ENCODE assay signal across 21 cellular contexts in genomic region chr3:54604495-54604894, GRCh38.
"Had no signal": no experiment of that assay in that cellular context is flagged by ENCODE, and none has a peak within 500 bp of the region (broad histone marks: within the 10 kb centered on the region; RNA-seq: fewer than 3 reads in every experiment).

No MANE protein-coding gene starts in this region.

- H3K4me3 Mint-ChIP-seq: dendritic cell treated with granulocyte-macrophage colony-stimulating factor and Interleukin-4, amounts not matched to agents 40 ng/mL and 50 ng/mL, for 4 days; effector memory CD8-positive, alpha-beta T cell; endodermal cell; mesothelial cell of epicardium had no signal

- H3K9me3 Mint-ChIP-seq: dendritic cell treated with granulocyte-macrophage colony-stimulating factor and Interleukin-4, amounts not matched to agents 40 ng/mL and 50 ng/mL, for 4 days had no signal

- H3K4me1 ChIP-seq: colonic mucosa, foreskin keratinocyte, left lung, lower lobe of right lung had no signal

- H3K36me3 Mint-ChIP-seq: mesothelial cell of epicardium had no signal

- ATAC-seq: effector memory CD8-positive, alpha-beta T cell; esophagus mucosa; foreskin keratinocyte; gastroesophageal sphincter; heart right ventricle; left cardiac atrium; left lung; left ventricle myocardium superior; lower lobe of right lung; mucosa of descending colon had no signal

- H3K4me3 ChIP-seq: colonic mucosa, gastroesophageal sphincter, heart right ventricle, left lung, lower lobe of right lung, mucosa of descending colon had no signal

- H3K27me3 Mint-ChIP-seq: dendritic cell treated with granulocyte-macrophage colony-stimulating factor and Interleukin-4, amounts not matched to agents 40 ng/mL and 50 ng/mL, for 4 days; effector memory CD8-positive, alpha-beta T cell had no signal

- H3K27ac ChIP-seq: colonic mucosa, epithelial cell of prostate, foreskin keratinocyte, gastroesophageal sphincter, heart right ventricle, left lung, lower lobe of right lung had no signal

- H3K4me1 Mint-ChIP-seq: mesothelial cell of epicardium had no signal

- H3K27ac Mint-ChIP-seq: dendritic cell treated with granulocyte-macrophage colony-stimulating factor and Interleukin-4, amounts not matched to agents 40 ng/mL and 50 ng/mL, for 4 days; effector memory CD8-positive, alpha-beta T cell; endodermal cell; mesothelial cell of epicardium had no signal

- H3K36me3 ChIP-seq: colonic mucosa, gastroesophageal sphincter, heart right ventricle, left lung, lower lobe of right lung had no signal

- DNase-seq: colonic mucosa; cortex of kidney; effector CD8-positive, alpha-beta T cell; effector memory CD8-positive, alpha-beta T cell; endodermal cell; erythroblast; foreskin keratinocyte; head of caudate nucleus; heart right ventricle; hippocampal formation; left cardiac atrium; left lung; left ventricle myocardium superior; lower lobe of right lung; mesenchymal stem cell; mucosa of descending colon had no signal

- H3K9me3 ChIP-seq: colonic mucosa, lower lobe of right lung, mucosa of descending colon had no signal

- H3K27me3 ChIP-seq: colonic mucosa, foreskin keratinocyte, gastroesophageal sphincter, heart right ventricle, left lung had no signal
